ENCODE assay signal across 1 cellular context in the genomic region with DNA sequence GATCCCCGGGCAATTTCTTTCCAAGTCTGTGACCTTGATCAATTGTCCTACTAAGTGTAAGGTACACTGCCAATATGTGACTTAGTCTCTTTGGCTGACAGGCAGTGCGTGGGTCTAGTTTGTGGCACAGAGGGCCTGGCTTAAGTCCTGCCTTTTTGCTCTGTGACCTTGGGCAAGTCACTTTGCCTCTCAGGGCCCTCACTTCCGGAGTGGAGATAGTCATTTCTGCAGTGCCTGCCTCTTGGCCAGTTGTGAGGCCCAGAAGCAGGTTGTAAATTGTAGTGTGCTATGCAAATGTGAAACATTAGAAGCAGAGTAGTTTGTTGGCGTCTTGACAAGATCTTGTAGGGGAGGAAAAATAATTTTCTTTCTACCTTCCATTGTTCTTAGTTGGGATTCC.
TF ChIP-seq lines count a peak whose summit lies in the region.

No MANE protein-coding gene starts in this region.

TF ChIP-seq in HepG2, 621 proteins besides CTCF, POLR2A, EP300 and RAD21:
- TF ChIP-seq ZNF768 (CRISPR knock-in tag; IDR thresholded peaks at IDR 0.05) (peak; percentile 64), CHCHD3 (CRISPR knock-in tag; IDR thresholded peaks at IDR 0.05) (no peak)
